10 cellular contexts compared by ENCODE assay signal in the genomic region with DNA sequence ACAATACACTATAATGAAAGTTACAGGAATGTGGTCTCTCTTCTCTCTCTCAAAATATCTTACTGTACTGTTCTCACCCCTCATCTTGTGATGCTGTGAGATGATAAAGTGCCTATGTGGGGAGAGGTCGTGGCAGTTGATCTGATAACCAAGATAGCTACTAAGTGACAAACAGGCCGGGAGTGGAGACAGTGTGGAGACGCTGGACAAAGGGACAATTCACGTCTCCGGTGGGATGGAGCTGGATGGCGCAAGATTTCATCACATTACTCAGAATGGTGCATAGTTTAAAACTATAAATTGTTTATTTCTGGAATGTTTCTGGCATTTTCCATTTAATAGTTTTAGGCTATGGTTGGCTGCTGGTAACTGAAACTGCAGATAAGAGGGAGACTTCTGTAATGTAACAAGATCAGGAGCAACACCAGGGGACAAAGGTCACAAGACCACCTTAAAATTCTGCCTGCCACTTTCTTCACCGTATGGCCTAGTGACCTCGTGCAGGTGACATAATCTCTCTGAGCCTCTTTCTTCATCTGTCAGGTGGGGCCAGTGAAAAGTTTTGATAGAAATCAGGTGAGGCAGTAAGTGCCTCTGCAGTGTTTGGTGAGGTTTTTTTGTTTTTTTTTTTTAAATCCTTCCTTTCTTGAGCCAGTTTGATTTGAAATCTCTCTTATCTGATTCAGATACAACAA. TPM values are rescaled to one million over a fixed set of nuclear protein-coding genes. Genes with fewer than 3 reads are reported as not detected.
A peak's percentile ranks its signal among the peaks of the same experiment; 100 is the strongest.
DNase-seq lines count a peak whose midpoint lies in the region; ATAC-seq and TF ChIP-seq lines count a peak whose summit lies in the region.
"Had no signal": no experiment of that assay in that cellular context is flagged by ENCODE, and none has a peak within 500 bp of the region (broad histone marks: within the 10 kb centered on the region; RNA-seq: fewer than 3 reads in every experiment).

No MANE protein-coding gene starts in this region.

- TF ChIP-seq POLR2A in upper lobe of left lung (IDR thresholded peaks at IDR 0.05) = no peak

- H3K79me1 ChIP-seq in mesendoderm (ENCODE audit: low read length) = peaks cover 4% of the 10 kb centered on the region

- TF ChIP-seq CTCF in upper lobe of left lung (IDR thresholded peaks at IDR 0.05) = no peak

- ATAC-seq in upper lobe of left lung (ENCODE audit: low FRiP score in 2 of 2) (no peak), HG03097 (IDR thresholded peaks at IDR 0.05; ENCODE audit: low FRiP score, unreplicated experiment) (no peak)

- H3K9ac ChIP-seq in mesendoderm (ENCODE audit: low read length) = no peak overlapping the region

- peak overlapping the region; percentile 71 for H3K27ac Mint-ChIP-seq in activated naive CD4-positive, alpha-beta T cell treated with anti-CD3 and anti-CD28 coated beads, Interleukin-2, amount 50 U/mL, for 24 hours

- H3K9me3 ChIP-seq in upper lobe of left lung = no peaks in the 10 kb centered on the region
- H3K9me3 ChIP-seq: esophagus muscularis mucosa had no signal

- H3K4me3 Mint-ChIP-seq in activated naive CD4-positive, alpha-beta T cell treated with anti-CD3 and anti-CD28 coated beads, Interleukin-2, amount 50 U/mL, for 24 hours = no peak overlapping the region

- no peak overlapping the region for H3K23ac ChIP-seq in mesendoderm (ENCODE audit: low read length)

- H4K8ac ChIP-seq in mesendoderm (ENCODE audit: low read depth, low read length) = no peak overlapping the region

- H3K27ac ChIP-seq in mesendoderm (ENCODE audit: low read depth, low read length) (peak overlapping the region; percentile 44), upper lobe of left lung (peak overlapping the region; percentile 44 to 81 (median 66))

- H2AK5ac ChIP-seq in mesendoderm (ENCODE audit: low read length) = no peak overlapping the region

- H3K27me3 ChIP-seq in mesendoderm (ENCODE audit: insufficient read depth, low read length, poor library complexity) = no peaks in the 10 kb centered on the region
- H3K27me3 ChIP-seq in upper lobe of left lung = no peaks in the 10 kb centered on the region
- H3K27me3 ChIP-seq: esophagus muscularis mucosa had no signal

- no peak overlapping the region for H4K5ac ChIP-seq in mesendoderm (ENCODE audit: low read length)

- DNase-seq in activated naive CD4-positive, alpha-beta T cell (lab: John Stamatoyannopoulos, UW) = no peak
- DNase-seq in amniotic epithelial cell (ENCODE audit: low read depth) = peak; percentile 53
- DNase-seq in mesendoderm = peak; percentile 75
- DNase-seq in upper lobe of left lung = peak in 1 of 2 donors; percentile 41
- no peak for DNase-seq in inferior parietal cortex (ENCODE audit: extremely low spot score)
- no peak for DNase-seq in stimulated activated CD4-positive, alpha-beta T cell treated with anti-CD3 and anti-CD28 coated beads, Interleukin-4, amount 100 ng/mL, for 24 hours
- DNase-seq: NCI-H1105 treated with DMSO at 0.1 percent for 48 hours had no signal

- H3K4me3 ChIP-seq in mesendoderm (ENCODE audit: low read length) (no peak overlapping the region), upper lobe of left lung (no peak overlapping the region)
- H3K4me3 ChIP-seq: esophagus muscularis mucosa had no signal

- no CpG with 5 or more reads among the region's 8 CpGs for WGBS in mesendoderm (ENCODE audit: extremely low coverage, insufficient coverage, low lambda C conversion rate)
- 42 to 59% methylated on average over 8 of the region's 8 CpGs for WGBS in upper lobe of left lung, 2 donors

- H2BK120ac ChIP-seq in mesendoderm (ENCODE audit: low read depth, low read length) = no peak overlapping the region

- H3K56ac ChIP-seq in mesendoderm (ENCODE audit: low read length) = peak overlapping the region; percentile 2

- H3K4me1 Mint-ChIP-seq in activated naive CD4-positive, alpha-beta T cell treated with anti-CD3 and anti-CD28 coated beads, Interleukin-2, amount 50 U/mL, for 24 hours = peaks cover 48% of the 10 kb centered on the region

- no peak for TF ChIP-seq EP300 in upper lobe of left lung (IDR thresholded peaks at IDR 0.05)

- no peaks in the 10 kb centered on the region for H3K36me3 Mint-ChIP-seq in activated naive CD4-positive, alpha-beta T cell treated with anti-CD3 and anti-CD28 coated beads, Interleukin-2, amount 50 U/mL, for 24 hours

- no peak overlapping the region for H3K4me2 ChIP-seq in mesendoderm (ENCODE audit: low read length)

- H3K4ac ChIP-seq in mesendoderm (ENCODE audit: low read depth, low read length) = no peak overlapping the region

- no peak overlapping the region for H2BK15ac ChIP-seq in mesendoderm (replicated peaks; ENCODE audit: low read depth)

- H3K36me3 ChIP-seq in mesendoderm (ENCODE audit: control insufficient read depth, insufficient read depth, low read length) (no peaks in the 10 kb centered on the region), upper lobe of left lung (peaks cover 0 to 6% (median 0%) of the 10 kb centered on the region in 4 donors)

- H3K18ac ChIP-seq in mesendoderm (ENCODE audit: low read length) = peak overlapping the region; percentile 11

- peaks cover 52% of the 10 kb centered on the region for H3K4me1 ChIP-seq in mesendoderm (ENCODE audit: control insufficient read depth, low read depth, low read length)
- H3K4me1 ChIP-seq in upper lobe of left lung = peaks cover 23 to 49% (median 30%) of the 10 kb centered on the region in 4 donors

- no peaks in the 10 kb centered on the region for H3K27me3 Mint-ChIP-seq in activated naive CD4-positive, alpha-beta T cell treated with anti-CD3 and anti-CD28 coated beads, Interleukin-2, amount 50 U/mL, for 24 hours

- H2BK5ac ChIP-seq in mesendoderm (ENCODE audit: low read length) = no peak overlapping the region

- H3K79me2 ChIP-seq in mesendoderm (ENCODE audit: control insufficient read depth, insufficient read depth, low read length) = no peaks in the 10 kb centered on the region

- no peaks in the 10 kb centered on the region for H3K9me3 Mint-ChIP-seq in activated naive CD4-positive, alpha-beta T cell treated with anti-CD3 and anti-CD28 coated beads, Interleukin-2, amount 50 U/mL, for 24 hours

RNA-seq across cellular contexts. Expression of gene LGALS9, which starts 54.4 kb away (rescaled TPM):
- polyA plus RNA-seq in mesendoderm (2013, experiment 1 of 2) = 0.29 TPM
- polyA plus RNA-seq in mesendoderm (2013, experiment 2 of 2) = 0.48 TPM
- total RNA-seq in upper lobe of left lung = 100 to 1,000 TPM in 5 of 6 donors, 10 to 100 TPM in 1; 64.6 to 238 (median 150) TPM

Comparison
In these comparisons a context has a peak if more than half of its experiments do, and no peak if none do; other contexts are left out.
1. DNase-seq: peak in amniotic epithelial cell (single experiment) and mesendoderm (single experiment); none in activated naive CD4-positive, alpha-beta T cell (0 of 4), inferior parietal cortex (single experiment) and stimulated activated CD4-positive, alpha-beta T cell treated with anti-CD3 and anti-CD28 coated beads, Interleukin-4, amount 100 ng/mL, for 24 hours (single experiment).